Comparison of ENCODE assay signal across 9 cellular contexts in genomic region chr3:32421991-32422859, GRCh38. TPM values are rescaled to one million over a fixed set of nuclear protein-coding genes. Genes with fewer than 3 reads are reported as not detected.
DNase-seq lines count a peak whose midpoint lies in the region; ATAC-seq, FAIRE-seq and TF ChIP-seq lines count a peak whose summit lies in the region.
"Had no signal": no experiment of that assay in that cellular context is flagged by ENCODE, and none has a peak within 500 bp of the region (broad histone marks: within the 10 kb centered on the region; RNA-seq: fewer than 3 reads in every experiment).

No MANE protein-coding gene starts in this region.

- peaks cover 93% of the 10 kb centered on the region for H3K4me1 Mint-ChIP-seq in CD4-positive, alpha-beta T cell (ENCODE audit: low read depth)
- peaks cover 57% of the 10 kb centered on the region for H3K4me1 Mint-ChIP-seq in activated T-helper 17 cell treated with anti-CD3 and anti-CD28 coated beads, Interleukin-2, amount 50 U/mL, for 72 hours
- H3K4me1 Mint-ChIP-seq in GM23338 (peaks cover 24% of the 10 kb centered on the region), immature natural killer cell (peaks cover 51 to 69% of the 10 kb centered on the region in 2 donors)

- no peak for TF ChIP-seq POLR2A in heart left ventricle (IDR thresholded peaks at IDR 0.05)

- no peak for ATAC-seq in CD4-positive, alpha-beta T cell (ENCODE audit: poor library complexity)
- no peak for ATAC-seq in activated T-helper 17 cell treated with anti-CD3 and anti-CD28 coated beads, Interleukin-2, amount 50 U/mL, for 72 hours (replicated peaks)
- ATAC-seq in heart left ventricle (peak; percentile 82 to 93 (median 92)), GM18867 (IDR thresholded peaks at IDR 0.05; ENCODE audit: unreplicated experiment) (no peak), GM23338 (no peak)
- ATAC-seq: K562 had no signal

- POLR2A ChIA-PET in CD4-positive, alpha-beta T cell (lab: Charles Lee), result interaction anchor here (1.1 to 8.5 kb wide), 4 partner anchors 7 to 38 kb away, joined by 3 to 85 read pairs (median 33); no protein-coding TSS in a partner anchor

- H3K9me2 ChIP-seq in GM23338 (ENCODE audit: insufficient read depth), result no peaks in the 10 kb centered on the region

- peaks cover 0 to 82% (median 31%) of the 10 kb centered on the region in 12 donors for H3K4me1 ChIP-seq in heart left ventricle
- peaks cover 0 to 16% of the 10 kb centered on the region in 2 donors for H3K4me1 ChIP-seq in small intestine (ENCODE audit: control insufficient read depth in 2 of 2, insufficient read depth in 1 of 2, low read depth in 1 of 2, low read length in 1 of 2)
- peaks cover 17% of the 10 kb centered on the region for H3K4me1 ChIP-seq in GM23338 (ENCODE audit: insufficient read depth)

- CTCF ChIA-PET in CD4-positive, alpha-beta T cell (lab: Charles Lee), result interaction anchor here (3.0 to 4.6 kb wide), 2 partner anchors 7 to 46 kb away, joined by 11 to 25 read pairs; no protein-coding TSS in a partner anchor

- intact Hi-C loops in CD4-positive, alpha-beta T cell (cut with DNase I, micrococcal nuclease), result loop anchor here (2.0 to 10.0 kb wide), 3 partner anchors 17 to 1767 kb away; no protein-coding TSS in a partner anchor
- intact Hi-C loops in heart left ventricle (cut with DNase I), result no loop called here

- no peaks in the 10 kb centered on the region for H3K36me3 ChIP-seq in heart left ventricle
- H3K36me3 ChIP-seq in small intestine (ENCODE audit: control insufficient read depth in 2 of 2, insufficient read depth in 2 of 2, low read length in 2 of 2), result no peaks in the 10 kb centered on the region
- H3K36me3 ChIP-seq in GM23338 (ENCODE audit: insufficient read depth), result no peaks in the 10 kb centered on the region

- H3K27me3 Mint-ChIP-seq in CD4-positive, alpha-beta T cell, result no peaks in the 10 kb centered on the region
- no peaks in the 10 kb centered on the region for H3K27me3 Mint-ChIP-seq in activated T-helper 17 cell treated with anti-CD3 and anti-CD28 coated beads, Interleukin-2, amount 50 U/mL, for 72 hours
- no peaks in the 10 kb centered on the region for H3K27me3 Mint-ChIP-seq in GM23338 (ENCODE audit: insufficient read depth, low read depth, poor library complexity)
- H3K27me3 Mint-ChIP-seq in immature natural killer cell (ENCODE audit: low read depth in 3 of 3), result peaks cover 0 to 2% (median 0%) of the 10 kb centered on the region in 3 donors

- DNase-seq in CD4-positive, alpha-beta T cell, result no peak
- DNase-seq in Kasumi-1 (lab: John Stamatoyannopoulos, UW) (peak; percentile 41 to 45), heart left ventricle (peak; percentile 83 to 92 (median 87)), small intestine (peak; percentile 59), GM23338 (ENCODE audit: low spot score) (no peak), immature natural killer cell (no peak)

- no peak overlapping the region for H2AFZ ChIP-seq in GM23338

- H3K27me3 ChIP-seq in CD4-positive, alpha-beta T cell (ENCODE audit: control insufficient read depth, insufficient read depth, low read length), result no peaks in the 10 kb centered on the region
- H3K27me3 ChIP-seq in heart left ventricle (no peaks in the 10 kb centered on the region), small intestine (ENCODE audit: control insufficient read depth in 2 of 2, insufficient read depth in 2 of 2, low read length in 2 of 2) (no peaks in the 10 kb centered on the region), GM23338 (ENCODE audit: insufficient read depth) (no peaks in the 10 kb centered on the region)

- no peak for FAIRE-seq in small intestine (lab: Jason Lieb, UNC)

- H3K27ac Mint-ChIP-seq in CD4-positive, alpha-beta T cell, result peak overlapping the region; percentile 95
- H3K27ac Mint-ChIP-seq in activated T-helper 17 cell treated with anti-CD3 and anti-CD28 coated beads, Interleukin-2, amount 50 U/mL, for 72 hours, result peak overlapping the region; percentile 85
- no peak overlapping the region for H3K27ac Mint-ChIP-seq in GM23338
- H3K27ac Mint-ChIP-seq in immature natural killer cell, result peak overlapping the region in 3 of 6 donors; percentile 8 to 54 (median 48)

- H3K4me3 Mint-ChIP-seq in CD4-positive, alpha-beta T cell, result peak overlapping the region; percentile 23
- H3K4me3 Mint-ChIP-seq in activated T-helper 17 cell treated with anti-CD3 and anti-CD28 coated beads, Interleukin-2, amount 50 U/mL, for 72 hours, result peak overlapping the region; percentile 72
- H3K4me3 Mint-ChIP-seq in GM23338, result no peak overlapping the region
- no peak overlapping the region for H3K4me3 Mint-ChIP-seq in immature natural killer cell

- no peaks in the 10 kb centered on the region for H3K9me3 Mint-ChIP-seq in CD4-positive, alpha-beta T cell
- no peaks in the 10 kb centered on the region for H3K9me3 Mint-ChIP-seq in activated T-helper 17 cell treated with anti-CD3 and anti-CD28 coated beads, Interleukin-2, amount 50 U/mL, for 72 hours
- H3K9me3 Mint-ChIP-seq in GM23338 (peaks cover 12% of the 10 kb centered on the region; the same call in 2 of the 3 replicates), immature natural killer cell (no peaks in the 10 kb centered on the region)

- no peak overlapping the region for H3K4me3 ChIP-seq in heart left ventricle
- no peak overlapping the region for H3K4me3 ChIP-seq in small intestine (ENCODE audit: low read depth in 1 of 2, low read length in 2 of 2)
- no peak overlapping the region for H3K4me3 ChIP-seq in GM23338
- H3K4me3 ChIP-seq: K562 had no signal

- WGBS in heart left ventricle, 4 donors, result 19 to 30% (median 24%) methylated on average over 10 of the region's 10 CpGs
- 18 to 35% (median 32%) methylated on average over 10 of the region's 10 CpGs for WGBS in small intestine, 3 donors

- no peak overlapping the region for H3K27ac ChIP-seq in CD4-positive, alpha-beta T cell (ENCODE audit: low read depth, low read length)
- peak overlapping the region in 11 of 12 donors; percentile 1 to 88 (median 49) for H3K27ac ChIP-seq in heart left ventricle
- peak overlapping the region in 1 of 2 donors; percentile 61 for H3K27ac ChIP-seq in small intestine (ENCODE audit: low read depth in 1 of 2, low read length in 1 of 2)
- H3K27ac ChIP-seq in GM23338 (ENCODE audit: low read depth), result no peak overlapping the region

- peaks cover 71% of the 10 kb centered on the region for H3K79me2 ChIP-seq in GM23338 (replicated peaks; ENCODE audit: insufficient read depth)

- no peak overlapping the region for H3K4me2 ChIP-seq in GM23338

- no peaks in the 10 kb centered on the region for H3K9me3 ChIP-seq in CD4-positive, alpha-beta T cell (ENCODE audit: control insufficient read depth, low read length)
- H3K9me3 ChIP-seq in heart left ventricle, result peaks cover 0 to 5% (median 0%) of the 10 kb centered on the region in 12 donors
- H3K9me3 ChIP-seq in small intestine (ENCODE audit: control insufficient read depth, low read depth), result no peaks in the 10 kb centered on the region

- no peaks in the 10 kb centered on the region for H3F3A ChIP-seq in GM23338 (replicated peaks; ENCODE audit: low read depth)

- no peak for TF ChIP-seq CTCF in CD4-positive, alpha-beta T cell (IDR thresholded peaks at IDR 0.05)
- no peak for TF ChIP-seq CTCF in heart left ventricle (IDR thresholded peaks at IDR 0.05)
- TF ChIP-seq CTCF in GM23338 (conservative IDR thresholded peaks at IDR 0.05; ENCODE audit: low read depth in 2 of 2), result no peak

- no peaks in the 10 kb centered on the region; the same call in 1 of the 2 replicates for H4K20me1 ChIP-seq in GM23338 (replicated peaks; ENCODE audit: insufficient read depth)

- H3K36me3 Mint-ChIP-seq in CD4-positive, alpha-beta T cell (ENCODE audit: low read depth), result no peaks in the 10 kb centered on the region
- H3K36me3 Mint-ChIP-seq in activated T-helper 17 cell treated with anti-CD3 and anti-CD28 coated beads, Interleukin-2, amount 50 U/mL, for 72 hours (ENCODE audit: low read depth), result no peaks in the 10 kb centered on the region
- H3K36me3 Mint-ChIP-seq in GM23338 (ENCODE audit: low read depth) (peaks cover 14% of the 10 kb centered on the region; the same call in 2 of the 3 replicates), immature natural killer cell (peaks cover 0 to 6% (median 0%) of the 10 kb centered on the region in 3 donors)

TF ChIP-seq in GM23338, 12 proteins besides CTCF, POLR2A, EP300 and RAD21 (continues in another document):
- TF ChIP-seq EZH2 (IDR thresholded peaks at IDR 0.05; ENCODE audit: low read depth, unreplicated experiment), result no peak
- no peak for TF ChIP-seq ETS1 (IDR thresholded peaks at IDR 0.05)
- no peak for TF ChIP-seq ZNF114 (CRISPR knock-in tag; IDR thresholded peaks at IDR 0.05)

RNA-seq across cellular contexts. Expression of gene CMTM7, which starts 30.6 kb away (rescaled TPM):
- 10 to 100 TPM; 31.5 to 35.2 TPM for total RNA-seq in CD4-positive, alpha-beta T cell
- 10 to 100 TPM; 26.9 to 51.1 TPM for total RNA-seq in activated T-helper 17 cell treated with anti-CD3 and anti-CD28 coated beads, Interleukin-2, amount 50 U/mL, for 72 hours
- 10 to 100 TPM in 1 of 9 donors, 1 to 10 TPM in 8; 2.3 to 16.8 (median 3.6) TPM for total RNA-seq in heart left ventricle
- polyA plus RNA-seq in heart left ventricle (1 to 10 TPM; 2.7 to 3.8 TPM), small intestine (1 to 10 TPM; 2.0 to 5.6 (median 3.5) TPM), GM23338 (2016; fragmentation: Nextera tagmentation; extraction: Ambion mirVana) (88.3 and 93.6 TPM in 2 replicates), immature natural killer cell (10 to 100 TPM; 16.8 to 29.8 (median 28.2) TPM)
- 23.6 and 32.2 TPM in 2 replicates for total RNA-seq in GM23338 (2014; rRNA removed; shearing (Covaris generic))

Comparison
In these comparisons a context has a peak if more than half of its experiments do, and no peak if none do; other contexts are left out.
1. ATAC-seq: peak in heart left ventricle (4 of 4); none in CD4-positive, alpha-beta T cell (single experiment), activated T-helper 17 cell treated with anti-CD3 and anti-CD28 coated beads, Interleukin-2, amount 50 U/mL, for 72 hours (single experiment), GM18867 (single experiment) and GM23338 (single experiment).
2. DNase-seq: peak in Kasumi-1 (2 of 2), heart left ventricle (5 of 5) and small intestine (single experiment); none in CD4-positive, alpha-beta T cell (0 of 10), GM23338 (single experiment) and immature natural killer cell (0 of 3).
3. H3K27ac ChIP-seq: peak in heart left ventricle (11 of 12); none in CD4-positive, alpha-beta T cell (single experiment) and GM23338 (single experiment).
4. H3K4me3 Mint-ChIP-seq: peak in CD4-positive, alpha-beta T cell (single experiment) and activated T-helper 17 cell treated with anti-CD3 and anti-CD28 coated beads, Interleukin-2, amount 50 U/mL, for 72 hours (single experiment); none in GM23338 (single experiment) and immature natural killer cell (0 of 5).
5. intact Hi-C loops: an anchor here in CD4-positive, alpha-beta T cell (2.0 to 10.0 kb wide); none called in heart left ventricle.